Comparison of ENCODE assay signal across 13 cellular contexts in the genomic region with DNA sequence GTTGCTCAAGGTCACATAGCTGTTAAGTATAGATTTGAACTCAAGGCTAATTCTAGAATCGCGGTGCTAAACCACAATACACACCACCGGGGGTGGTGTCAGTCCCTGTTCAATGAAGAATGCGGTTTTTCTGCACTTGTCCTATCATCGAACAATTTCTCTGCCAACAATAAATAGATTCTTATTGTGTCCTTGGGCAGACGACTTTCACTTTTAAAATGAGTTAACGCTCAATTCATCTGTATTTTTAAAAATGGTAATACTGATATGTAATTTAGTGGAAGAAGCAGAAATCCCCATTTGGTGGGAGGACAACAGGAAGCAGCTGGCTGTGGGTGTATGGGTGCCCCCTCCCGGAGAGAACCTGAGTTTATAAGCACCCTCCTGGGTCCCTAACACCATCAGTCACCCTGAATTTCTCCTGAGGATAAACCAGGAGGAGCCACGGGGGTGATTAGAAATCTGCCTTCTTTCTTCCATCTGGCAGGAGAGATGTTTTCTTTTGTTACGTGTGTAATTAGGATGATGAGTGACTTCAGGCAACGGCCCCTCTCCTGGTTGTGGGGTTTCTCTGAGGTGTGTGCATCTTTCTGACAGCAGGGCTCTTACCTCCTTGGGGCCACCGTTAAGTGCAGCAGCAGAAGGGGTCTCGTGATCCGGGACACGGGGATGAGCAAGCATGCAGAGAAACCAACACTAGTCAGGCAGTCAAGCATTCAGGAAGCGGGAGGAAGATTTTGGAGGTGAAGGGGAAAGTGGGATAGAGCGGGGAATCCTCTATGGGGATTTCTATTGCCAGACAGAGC.
DNase-seq lines count a peak whose midpoint lies in the region; ATAC-seq and TF ChIP-seq lines count a peak whose summit lies in the region.
"Had no signal": no experiment of that assay in that cellular context is flagged by ENCODE, and none has a peak within 500 bp of the region (broad histone marks: within the 10 kb centered on the region; RNA-seq: fewer than 3 reads in every experiment).

No MANE protein-coding gene starts in this region.

- CTCF ChIA-PET in A673 (lab: Charles Lee) = interaction anchor here (1.0 kb wide), 1 partner anchor 37 kb away, joined by 3 read pairs; no protein-coding TSS in a partner anchor

- peaks cover 18 to 29% of the 10 kb centered on the region in 2 donors for H3K4me1 Mint-ChIP-seq in effector memory CD8-positive, alpha-beta T cell (ENCODE audit: low read depth in 2 of 2)

- no peaks in the 10 kb centered on the region for H3K27me3 ChIP-seq in A673 (replicated peaks; ENCODE audit: insufficient read depth, low read depth, low read length, poor library complexity)

- no peak for DNase-seq in effector memory CD8-positive, alpha-beta T cell
- DNase-seq in A673 (ENCODE audit: low spot score) = no peak
- no peak for DNase-seq in DMS 273 treated with DMSO at 0.1 percent for 48 hours (lab: John Stamatoyannopoulos, UW)
- DNase-seq: activated CD4-positive, CD25-positive, alpha-beta regulatory T cell; activated naive CD8-positive, alpha-beta T cell treated with anti-CD3 and anti-CD28 coated beads for 36 hours; effector CD8-positive, alpha-beta T cell had no signal

- peaks cover 8% of the 10 kb centered on the region for H3K9me3 ChIP-seq in A673 (ENCODE audit: low read depth, low read length, poor library complexity, severe bottlenecking)
- H3K9me3 ChIP-seq: Caco-2 had no signal

- H3K4me1 ChIP-seq in A673 (ENCODE audit: insufficient read depth, low read length, poor library complexity, severe bottlenecking) = peaks cover 19% of the 10 kb centered on the region
- H3K4me1 ChIP-seq: Caco-2 had no signal

- H3K27ac Mint-ChIP-seq in effector memory CD8-positive, alpha-beta T cell = peak overlapping the region; percentile 60 to 76
- H3K27ac Mint-ChIP-seq: activated naive CD8-positive, alpha-beta T cell treated with anti-CD3 and anti-CD28 coated beads for 36 hours had no signal

- peak overlapping the region; percentile 22; the same call in 1 of the 2 replicates for H3K4me3 ChIP-seq in GM08714 (ENCODE audit: low read length)
- no peak overlapping the region for H3K4me3 ChIP-seq in A673 (ENCODE audit: low read depth, low read length, poor library complexity, severe bottlenecking)

- H3K36me3 ChIP-seq in A673 (ENCODE audit: insufficient read depth, low read length, poor library complexity, severe bottlenecking) = no peaks in the 10 kb centered on the region

- no peak for TF ChIP-seq CTCF in A673 (conservative IDR thresholded peaks at IDR 0.05; ENCODE audit: low read depth, low read length)

- no peak overlapping the region for H3K27ac ChIP-seq in A673 (ENCODE audit: low read depth, low read length, poor library complexity, severe bottlenecking)
- H3K27ac ChIP-seq: HL-60 had no signal

- no peaks in the 10 kb centered on the region for H3K9me3 Mint-ChIP-seq in effector memory CD8-positive, alpha-beta T cell

- peak; percentile 52 for ATAC-seq in GM19452 (IDR thresholded peaks at IDR 0.05; ENCODE audit: unreplicated experiment)
- ATAC-seq in HG03354 (IDR thresholded peaks at IDR 0.05; ENCODE audit: poor library complexity, severe bottlenecking, unreplicated experiment) = peak; percentile 59
- ATAC-seq in effector memory CD8-positive, alpha-beta T cell (replicated peaks) = peak; percentile 45
- no peak for ATAC-seq in HG03097 (IDR thresholded peaks at IDR 0.05; ENCODE audit: low FRiP score, unreplicated experiment)
- no peak for ATAC-seq in GM21423 (IDR thresholded peaks at IDR 0.05; ENCODE audit: unreplicated experiment)

- H3K4me3 Mint-ChIP-seq in effector memory CD8-positive, alpha-beta T cell = peak overlapping the region; percentile 55 to 67
- H3K4me3 Mint-ChIP-seq: activated naive CD8-positive, alpha-beta T cell treated with anti-CD3 and anti-CD28 coated beads for 36 hours had no signal

- intact Hi-C loops in A673 (cut with micrococcal nuclease; ENCODE audit: unreplicated experiment) = loop anchor here (10.0 kb wide), 1 partner anchor 187 kb away; no protein-coding TSS in a partner anchor

- no peaks in the 10 kb centered on the region for H3K36me3 Mint-ChIP-seq in effector memory CD8-positive, alpha-beta T cell (ENCODE audit: insufficient read depth)
- H3K36me3 Mint-ChIP-seq: activated naive CD8-positive, alpha-beta T cell treated with anti-CD3 and anti-CD28 coated beads for 36 hours had no signal

- POLR2A ChIA-PET in A673 (lab: Charles Lee; ENCODE audit: low non-redundant PET) = interaction anchor here (0.5 kb wide), 1 partner anchor 427 kb away, joined by 3 read pairs; no protein-coding TSS in a partner anchor

- peaks cover 0 to 17% of the 10 kb centered on the region in 2 donors for H3K27me3 Mint-ChIP-seq in effector memory CD8-positive, alpha-beta T cell
- H3K27me3 Mint-ChIP-seq: activated naive CD8-positive, alpha-beta T cell treated with anti-CD3 and anti-CD28 coated beads for 36 hours had no signal

- no TSS peak for BruUV-seq in A673 (replicated peaks; lab: Mats Ljungman, UMichigan)

Comparison
In these comparisons a context has a peak if more than half of its experiments do, and no peak if none do; other contexts are left out.
1. ATAC-seq: peak in GM19452 (single experiment), HG03354 (single experiment) and effector memory CD8-positive, alpha-beta T cell (single experiment); none in HG03097 (single experiment) and GM21423 (single experiment).